In the genomic region with DNA sequence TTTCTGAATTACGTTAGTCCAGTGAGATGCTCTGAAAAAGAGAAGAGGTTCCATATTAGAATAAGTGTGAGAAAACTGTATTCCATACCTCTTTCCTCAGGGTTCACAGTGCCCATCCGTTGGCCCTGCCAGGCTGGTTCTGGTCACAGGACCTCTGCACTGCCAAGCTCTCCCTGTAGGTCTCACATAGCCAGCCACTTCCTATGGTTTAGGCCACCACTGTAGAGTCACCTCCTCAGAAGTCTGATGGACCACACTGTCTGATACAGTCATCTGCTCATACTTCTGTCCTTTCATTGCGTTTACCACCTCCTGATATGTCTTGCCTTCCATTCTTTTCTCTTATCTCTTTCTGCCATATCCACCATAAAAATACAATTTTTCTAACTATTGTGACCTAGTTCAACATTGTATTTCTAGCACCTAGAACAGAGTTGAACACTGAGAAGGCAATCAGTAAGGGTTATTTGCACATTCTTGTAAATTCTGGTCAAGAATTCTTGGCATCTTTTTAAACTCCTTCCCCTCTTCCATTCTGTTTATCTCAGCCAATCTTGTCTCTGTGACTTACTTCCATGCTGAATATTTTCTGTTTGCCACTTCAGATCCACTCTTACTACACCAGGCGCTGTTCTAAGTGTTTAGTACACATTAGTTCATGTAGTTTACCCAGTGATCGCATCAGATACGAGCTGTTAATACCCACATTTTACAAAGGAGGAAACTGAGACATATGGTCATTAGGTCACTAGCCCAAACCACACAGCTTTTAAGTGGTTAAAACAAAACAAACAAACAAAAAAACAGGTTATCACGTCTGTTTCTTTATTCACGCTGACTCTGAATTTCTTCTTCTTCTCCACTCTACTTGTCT, we compare ENCODE assay signal across 1 cellular context.
TF ChIP-seq lines count a peak whose summit lies in the region.

No MANE protein-coding gene starts in this region.

TF ChIP-seq in IMR-90, 13 proteins besides CTCF, POLR2A, EP300 and RAD21:
- TF ChIP-seq RCOR1 (IDR thresholded peaks at IDR 0.05; ENCODE audit: insufficient replicate concordance, low read length) (no peak), RFX5 (IDR thresholded peaks at IDR 0.05; ENCODE audit: low read depth, low read length) (no peak), FOS (IDR thresholded peaks at IDR 0.05; ENCODE audit: low read depth, low read length) (no peak), NFE2L2 (IDR thresholded peaks at IDR 0.05; ENCODE audit: low read depth, low read length) (no peak), MAZ (IDR thresholded peaks at IDR 0.05; ENCODE audit: borderline replicate concordance, low read depth, low read length) (no peak), SMC3 (IDR thresholded peaks at IDR 0.05; ENCODE audit: low read depth, low read length) (no peak), BHLHE40 (IDR thresholded peaks at IDR 0.05; ENCODE audit: low read depth, low read length) (no peak), CHD1 (IDR thresholded peaks at IDR 0.05; ENCODE audit: low read depth, low read length) (no peak), MAFK (IDR thresholded peaks at IDR 0.05; ENCODE audit: low read depth, low read length) (no peak), CEBPB (IDR thresholded peaks at IDR 0.05; ENCODE audit: low read depth, low read length) (no peak), MXI1 (IDR thresholded peaks at IDR 0.05; ENCODE audit: borderline replicate concordance, low read depth, low read length) (no peak)
- TF ChIP-seq, protein P1, sequence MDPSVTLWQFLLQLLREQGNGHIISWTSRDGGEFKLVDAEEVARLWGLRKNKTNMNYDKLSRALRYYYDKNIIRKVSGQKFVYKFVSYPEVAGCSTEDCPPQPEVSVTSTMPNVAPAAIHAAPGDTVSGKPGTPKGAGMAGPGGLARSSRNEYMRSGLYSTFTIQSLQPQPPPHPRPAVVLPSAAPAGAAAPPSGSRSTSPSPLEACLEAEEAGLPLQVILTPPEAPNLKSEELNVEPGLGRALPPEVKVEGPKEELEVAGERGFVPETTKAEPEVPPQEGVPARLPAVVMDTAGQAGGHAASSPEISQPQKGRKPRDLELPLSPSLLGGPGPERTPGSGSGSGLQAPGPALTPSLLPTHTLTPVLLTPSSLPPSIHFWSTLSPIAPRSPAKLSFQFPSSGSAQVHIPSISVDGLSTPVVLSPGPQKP (IDR thresholded peaks at IDR 0.05; ENCODE audit: borderline replicate concordance, low read depth, low read length): no peak
- TF ChIP-seq, protein P2, sequence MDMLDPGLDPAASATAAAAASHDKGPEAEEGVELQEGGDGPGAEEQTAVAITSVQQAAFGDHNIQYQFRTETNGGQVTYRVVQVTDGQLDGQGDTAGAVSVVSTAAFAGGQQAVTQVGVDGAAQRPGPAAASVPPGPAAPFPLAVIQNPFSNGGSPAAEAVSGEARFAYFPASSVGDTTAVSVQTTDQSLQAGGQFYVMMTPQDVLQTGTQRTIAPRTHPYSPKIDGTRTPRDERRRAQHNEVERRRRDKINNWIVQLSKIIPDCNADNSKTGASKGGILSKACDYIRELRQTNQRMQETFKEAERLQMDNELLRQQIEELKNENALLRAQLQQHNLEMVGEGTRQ (IDR thresholded peaks at IDR 0.05; ENCODE audit: low read depth, low read length): no peak
TF ChIP-seq in IMR-90: peak in this region for 0.
